Comparison of ENCODE assay signal across 33 cellular contexts in the genomic region with DNA sequence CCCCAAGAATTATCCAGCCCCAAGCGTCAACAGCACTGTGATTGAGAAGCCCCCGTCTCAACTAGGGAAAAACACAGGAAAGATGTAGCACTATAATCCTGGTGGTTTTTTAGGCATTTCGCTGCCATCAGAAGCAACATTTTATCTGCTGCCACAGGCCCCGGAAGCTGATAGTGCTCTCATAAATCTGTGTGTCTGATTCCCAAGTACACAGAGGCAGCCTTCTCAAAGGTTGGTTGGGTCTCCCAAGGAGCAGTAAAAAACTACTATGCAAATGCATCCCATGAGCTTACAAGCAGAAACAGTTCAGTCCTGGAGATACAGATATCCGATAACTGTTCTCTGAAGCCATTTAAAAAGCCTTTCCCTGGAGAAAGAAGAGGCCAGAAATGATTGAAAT. TPM values are rescaled to one million over a fixed set of nuclear protein-coding genes. Genes with fewer than 3 reads are reported as not detected.
"Had no signal": no experiment of that assay in that cellular context is flagged by ENCODE, and none has a peak within 500 bp of the region (broad histone marks: within the 10 kb centered on the region; RNA-seq: fewer than 3 reads in every experiment).

No MANE protein-coding gene starts in this region.

- H3K9me3 ChIP-seq: adrenal gland, Peyer's patch, SJSA1 had no signal

- H3K4me1 Mint-ChIP-seq: activated CD4-positive, alpha-beta memory T cell treated with anti-CD3 and anti-CD28 coated beads, Interleukin-2, amount 10 ng/mL, durations not matched to agents 7 days and 5 days; IgD-negative memory B cell had no signal

- H3K27me3 Mint-ChIP-seq: activated CD4-positive, alpha-beta memory T cell treated with anti-CD3 and anti-CD28 coated beads, Interleukin-2, amount 10 ng/mL, durations not matched to agents 7 days and 5 days; IgD-negative memory B cell had no signal

- H3K4me3 Mint-ChIP-seq: activated CD4-positive, alpha-beta memory T cell treated with anti-CD3 and anti-CD28 coated beads, Interleukin-2, amount 10 ng/mL, durations not matched to agents 7 days and 5 days; activated naive CD4-positive, alpha-beta T cell treated with anti-CD3 and anti-CD28 coated beads for 36 hours; activated T-cell treated with anti-CD3 and anti-CD28 coated beads, Interleukin-2, amount 50 U/mL, for 24 hours; brain; IgD-negative memory B cell had no signal

- H3K36me3 Mint-ChIP-seq: brain, IgD-negative memory B cell had no signal

- H3K4me3 ChIP-seq: adrenal gland, Peyer's patch, SJSA1 had no signal

- H3K9me3 Mint-ChIP-seq: activated CD4-positive, alpha-beta memory T cell treated with anti-CD3 and anti-CD28 coated beads, Interleukin-2, amount 10 ng/mL, durations not matched to agents 7 days and 5 days; activated naive CD4-positive, alpha-beta T cell treated with anti-CD3 and anti-CD28 coated beads for 36 hours; activated T-cell treated with anti-CD3 and anti-CD28 coated beads, Interleukin-2, amount 50 U/mL, for 24 hours had no signal

- H3K27ac ChIP-seq: adrenal gland, Peyer's patch, SJSA1, WERI-Rb-1 had no signal

- DNase-seq: activated CD4-positive, alpha-beta memory T cell treated with anti-CD3 and anti-CD28 coated beads, Interleukin-2, amount 10 ng/mL, durations not matched to agents 7 days and 5 days; activated CD4-positive, alpha-beta T cell treated with anti-CD3 and anti-CD28 coated beads for 1 hour; activated CD4-positive, alpha-beta T cell treated with anti-CD3 and anti-CD28 coated beads for 48 hours; activated CD4-positive, CD25-positive, alpha-beta regulatory T cell; activated gamma-delta T cell treated with Interleukin-2 at 50 U/mL for 16 hours; activated T-cell treated with anti-CD3 and anti-CD28 coated beads, Interleukin-2, amount 50 U/mL, for 24 hours; anterior cingulate cortex; NCI-H1105; NCI-H1436; NCI-H1694; NCI-H1930; NCI-H2081 treated with DMSO at 0.1 percent for 48 hours; NCI-H226; NCI-H748 treated with DMSO at 0.1 percent for 48 hours; NK-92 treated with Interleukin-12 subunit alpha and Interleukin-12 subunit beta, amount 100 ng/mL, for 24 hours; Peyer's patch; RPMI8226; SHP77 treated with DMSO at 0.1 percent for 48 hours; T-helper 1 cell; T-helper 2 cell; T-helper 9 cell; WERI-Rb-1 had no signal

- H3K4me1 ChIP-seq: adrenal gland, Peyer's patch, SJSA1 had no signal

- H3K36me3 ChIP-seq: adrenal gland, Peyer's patch, SJSA1, WERI-Rb-1 had no signal

- H3K27me3 ChIP-seq: Peyer's patch, SJSA1 had no signal

- H3K27ac Mint-ChIP-seq: activated CD4-positive, alpha-beta memory T cell treated with anti-CD3 and anti-CD28 coated beads, Interleukin-2, amount 10 ng/mL, durations not matched to agents 7 days and 5 days; activated naive CD4-positive, alpha-beta T cell treated with anti-CD3 and anti-CD28 coated beads for 36 hours; activated naive CD4-positive, alpha-beta T cell treated with anti-CD3 and anti-CD28 coated beads, Interleukin-2, amount 50 U/mL, for 72 hours; activated T-cell treated with anti-CD3 and anti-CD28 coated beads, Interleukin-2, amount 50 U/mL, for 24 hours; IgD-negative memory B cell had no signal

- ATAC-seq: activated naive CD4-positive, alpha-beta T cell treated with anti-CD3 and anti-CD28 coated beads, Interleukin-2, amount 50 U/mL, for 72 hours; PC-3 had no signal

RNA-seq across cellular contexts. Expression of gene LYZL1, which starts 45.8 kb away (rescaled TPM):
- total RNA-seq: activated CD4-positive, alpha-beta memory T cell treated with anti-CD3 and anti-CD28 coated beads, Interleukin-2, amount 10 ng/mL, durations not matched to agents 7 days and 5 days; activated CD8-positive, alpha-beta memory T cell treated with anti-CD3 and anti-CD28 coated beads for 36 hours; activated naive CD4-positive, alpha-beta T cell treated with anti-CD3 and anti-CD28 coated beads for 36 hours; activated naive CD4-positive, alpha-beta T cell treated with anti-CD3 and anti-CD28 coated beads, Interleukin-2, amount 50 U/mL, for 72 hours; adrenal gland; bronchial epithelial cell; MCF 10A; NCI-H460; PC-3; Peyer's patch; SJSA1 had no signal
- polyA plus RNA-seq: adrenal gland, IgD-negative memory B cell had no signal
